Comparison of ENCODE assay signal across 25 cellular contexts in the genomic region with DNA sequence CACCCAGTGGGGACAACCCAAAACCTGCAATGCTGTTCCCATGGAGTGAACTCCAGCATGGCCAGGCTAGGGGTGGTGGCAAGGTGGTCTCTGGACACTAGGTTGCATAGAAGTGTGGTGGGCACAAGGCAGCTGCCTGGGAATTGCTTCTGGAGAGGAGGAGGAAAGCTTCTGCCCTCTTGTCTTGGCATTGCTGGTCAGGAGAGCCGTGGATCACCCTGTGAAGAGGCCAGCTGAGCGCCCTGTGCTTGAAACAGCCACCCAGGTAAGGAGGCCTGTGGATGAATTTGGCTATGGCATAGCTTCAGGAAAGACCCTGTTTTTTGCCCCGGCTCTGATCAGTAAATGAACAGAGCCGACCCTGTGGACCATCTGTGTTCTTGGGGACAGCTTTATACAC.
"Had no signal": no experiment of that assay in that cellular context is flagged by ENCODE, and none has a peak within 500 bp of the region (broad histone marks: within the 10 kb centered on the region; RNA-seq: fewer than 3 reads in every experiment).

No MANE protein-coding gene starts in this region.

- H3K36me3 ChIP-seq: MG63, SJSA1 had no signal

- H3K27me3 ChIP-seq: MG63 had no signal

- ATAC-seq: HepG2 had no signal

- H3K4me1 ChIP-seq: SJSA1 had no signal

- H3K9me3 ChIP-seq: MG63, SJSA1 had no signal

- H3K27ac ChIP-seq: SJSA1, SK-N-MC had no signal

- FAIRE-seq: HepG2, RCC 7860 had no signal

- H3K4me3 ChIP-seq: MG63, SJSA1, SK-N-MC had no signal

- DNase-seq: IMR-90, Karpas-422, KG1, MG63, NCI-H1092, NCI-H1105 treated with DMSO at 0.1 percent for 48 hours, NCI-H1417 treated with DMSO at 0.1 percent for 48 hours, NCI-H146, NCI-H187, NCI-H2029, NCI-H2081 treated with DMSO at 0.1 percent for 48 hours, NCI-H2171, NCI-H226, NCI-H446, NCI-H510A, NCI-H524 treated with DMSO at 0.1 percent for 48 hours, NCI-H69, NCI-H774, Right ventricle myocardium superior, RPMI8226, SIG-M5 had no signal
